8 cellular contexts compared by ENCODE assay signal in genomic region chr19:913080-913748, GRCh38. TPM values are rescaled to one million over a fixed set of nuclear protein-coding genes. Genes with fewer than 3 reads are reported as not detected.
DNase-seq lines count a peak whose midpoint lies in the region.

R3HDM4 (minus strand) TSS chr19:913219; CDS start chr19:913157, 62 bp downstream.

- H3K4me3 ChIP-seq in CD8-positive, alpha-beta memory T cell (ENCODE audit: low read length): peak within 1 kb of the TSS; percentile 82
- peak within 1 kb of the TSS; percentile 22 for H3K4me3 ChIP-seq in endocrine pancreas (ENCODE audit: control insufficient read depth, insufficient read depth, low read length)
- peak within 1 kb of the TSS; percentile 49 for H3K4me3 ChIP-seq in mesendoderm (ENCODE audit: low read length)

- peaks cover 32% of the 10 kb centered on the region for H3K4me1 ChIP-seq in CD8-positive, alpha-beta memory T cell (ENCODE audit: insufficient read depth, low read length)
- H3K4me1 ChIP-seq in endocrine pancreas (ENCODE audit: control insufficient read depth, insufficient read depth, low read length): no peaks in the 10 kb centered on the region
- H3K4me1 ChIP-seq in mesendoderm (ENCODE audit: control insufficient read depth, low read depth, low read length): no peaks in the 10 kb centered on the region

- WGBS in mesendoderm (ENCODE audit: extremely low coverage, insufficient coverage, low lambda C conversion rate): no CpG with 5 or more reads among the region's 76 CpGs

- H3K9ac ChIP-seq in endocrine pancreas (ENCODE audit: control insufficient read depth, insufficient read depth, low read length) (peak within 1 kb of the TSS; percentile 97), mesendoderm (ENCODE audit: low read length) (peak within 1 kb of the TSS; percentile 78)

- peaks cover 0 to 3% (median 0%) of the 10 kb centered on the region in 5 donors for H3K9me3 Mint-ChIP-seq in CD8-positive, alpha-beta memory T cell

- no peak within 1 kb of the TSS for H2BK5ac ChIP-seq in mesendoderm (ENCODE audit: low read length)

- peak within 1 kb of the TSS; percentile 98 for H3K18ac ChIP-seq in mesendoderm (ENCODE audit: low read length)

- H4K5ac ChIP-seq in mesendoderm (ENCODE audit: low read length): no peak within 1 kb of the TSS

- H3K9me3 ChIP-seq in CD8-positive, alpha-beta memory T cell (ENCODE audit: low read length): no peaks in the 10 kb centered on the region
- H3K9me3 ChIP-seq in endocrine pancreas (ENCODE audit: control insufficient read depth, low read length): no peaks in the 10 kb centered on the region

- peak within 1 kb of the TSS; percentile 88 for H3K56ac ChIP-seq in mesendoderm (ENCODE audit: low read length)

- POLR2A ChIA-PET in CD8-positive, alpha-beta memory T cell (lab: Charles Lee): no interaction called here

- H3K4me3 Mint-ChIP-seq in CD8-positive, alpha-beta memory T cell: peak within 1 kb of the TSS; percentile 80 to 93 (median 86)

- H3K27ac ChIP-seq in CD8-positive, alpha-beta memory T cell (ENCODE audit: low read depth, low read length): peak within 1 kb of the TSS; percentile 89
- no peak within 1 kb of the TSS for H3K27ac ChIP-seq in mesendoderm (ENCODE audit: low read depth, low read length)

- H2BK15ac ChIP-seq in mesendoderm (replicated peaks; ENCODE audit: low read depth): no peak within 1 kb of the TSS

- H3K36me3 ChIP-seq in CD8-positive, alpha-beta memory T cell (ENCODE audit: insufficient read depth, low read length): no peaks in the 10 kb centered on the region
- H3K36me3 ChIP-seq in endocrine pancreas (ENCODE audit: control insufficient read depth, insufficient read depth, low read length) (no peaks in the 10 kb centered on the region), mesendoderm (ENCODE audit: control insufficient read depth, insufficient read depth, low read length) (no peaks in the 10 kb centered on the region)

- peak within 1 kb of the TSS; percentile 93 for H3K4me2 ChIP-seq in mesendoderm (ENCODE audit: low read length)

- H3K36me3 Mint-ChIP-seq in CD8-positive, alpha-beta memory T cell: peaks cover 4 to 12% (median 7%) of the 10 kb centered on the region in 3 donors

- peaks cover 3% of the 10 kb centered on the region for H3K79me1 ChIP-seq in mesendoderm (ENCODE audit: low read length)

- peaks cover 4% of the 10 kb centered on the region for H3K27me3 ChIP-seq in CD8-positive, alpha-beta memory T cell (ENCODE audit: insufficient read depth, low read length, poor library complexity, severe bottlenecking)
- H3K27me3 ChIP-seq in endocrine pancreas (ENCODE audit: control insufficient read depth, insufficient read depth, low read length) (no peaks in the 10 kb centered on the region), mesendoderm (ENCODE audit: insufficient read depth, low read length, poor library complexity) (peaks cover 3% of the 10 kb centered on the region)

- H2AK5ac ChIP-seq in mesendoderm (ENCODE audit: low read length): no peak within 1 kb of the TSS

- peaks cover 2 to 9% of the 10 kb centered on the region in 2 donors for H3K27me3 Mint-ChIP-seq in CD8-positive, alpha-beta memory T cell

- no peak within 1 kb of the TSS for H4K8ac ChIP-seq in mesendoderm (ENCODE audit: low read depth, low read length)

- peak; percentile 81 to 90 (median 83) for DNase-seq in CD8-positive, alpha-beta memory T cell
- DNase-seq in GOT3 (lab: John Stamatoyannopoulos, UW) (peak; percentile 20), NCI-H460 (ENCODE audit: extremely low read depth, low read depth) (peak; percentile 43), mesendoderm (no peak), NCI-H524 treated with DMSO at 0.1 percent for 48 hours (lab: John Stamatoyannopoulos, UW) (no peak)
- DNase-seq in activated CD8-positive, alpha-beta memory T cell treated with anti-CD3 and anti-CD28 coated beads, Interleukin-2, amount 50 U/mL, for 1 hour (ENCODE audit: extremely low read depth): peak; percentile 37
- DNase-seq in stimulated activated CD8-positive, alpha-beta memory T cell treated with anti-CD3 and anti-CD28 coated beads, Interleukin-12 subunit alpha, Interleukin-12 subunit beta, amount 100 ng/mL, for 4 hours (ENCODE audit: low read depth): peak; percentile 82

- H3K27ac Mint-ChIP-seq in CD8-positive, alpha-beta memory T cell: peak within 1 kb of the TSS; percentile 85 to 98 (median 90)

- H3K79me2 ChIP-seq in mesendoderm (ENCODE audit: control insufficient read depth, insufficient read depth, low read length): peaks cover 8% of the 10 kb centered on the region

- CTCF ChIA-PET in CD8-positive, alpha-beta memory T cell (lab: Charles Lee): interaction anchor here (1.4 kb wide), 1 partner anchor 50 kb away, joined by 6 read pairs; no protein-coding TSS in a partner anchor

- H3K23ac ChIP-seq in mesendoderm (ENCODE audit: low read length): peak within 1 kb of the TSS; percentile 45

- peak within 1 kb of the TSS; percentile 85 for H2BK120ac ChIP-seq in mesendoderm (ENCODE audit: low read depth, low read length)

- peak within 1 kb of the TSS; percentile 92 for H3K4ac ChIP-seq in mesendoderm (ENCODE audit: low read depth, low read length)

- H3K4me1 Mint-ChIP-seq in CD8-positive, alpha-beta memory T cell: peaks cover 23 to 39% (median 25%) of the 10 kb centered on the region in 3 donors

RNA-seq across cellular contexts. Expression of gene R3HDM4, which starts in this region (rescaled TPM):
- total RNA-seq in CD8-positive, alpha-beta memory T cell: 10 to 100 TPM; 60.7 to 65.2 TPM
- 197 TPM for polyA plus RNA-seq in CD8-positive, alpha-beta memory T cell
- total RNA-seq in NCI-H460 (2014; rRNA removed; shearing (Covaris generic)): 28.6 and 35.1 TPM in 2 replicates
- polyA plus RNA-seq in NCI-H460 (2014; cell fraction: nucleus; rRNA removed): 47.4 and 55.8 TPM in 2 replicates
- 56.1 TPM for polyA plus RNA-seq in mesendoderm (2013, experiment 1 of 2)
- polyA plus RNA-seq in mesendoderm (2013, experiment 2 of 2): 56.0 TPM

Comparison
In these comparisons a context has a peak if more than half of its experiments do, and no peak if none do; other contexts are left out.
1. DNase-seq: peak in CD8-positive, alpha-beta memory T cell (5 of 5), GOT3 (single experiment), NCI-H460 (single experiment), activated CD8-positive, alpha-beta memory T cell treated with anti-CD3 and anti-CD28 coated beads, Interleukin-2, amount 50 U/mL, for 1 hour (single experiment) and stimulated activated CD8-positive, alpha-beta memory T cell treated with anti-CD3 and anti-CD28 coated beads, Interleukin-12 subunit alpha, Interleukin-12 subunit beta, amount 100 ng/mL, for 4 hours (single experiment); none in mesendoderm (single experiment) and NCI-H524 treated with DMSO at 0.1 percent for 48 hours (single experiment).
2. H3K4me3 ChIP-seq: peak in every context shown above with its lines; median percentile 82 in CD8-positive, alpha-beta memory T cell; 49 in mesendoderm; 22 in endocrine pancreas.